Comparison of ENCODE assay signal across 10 cellular contexts in the genomic region with DNA sequence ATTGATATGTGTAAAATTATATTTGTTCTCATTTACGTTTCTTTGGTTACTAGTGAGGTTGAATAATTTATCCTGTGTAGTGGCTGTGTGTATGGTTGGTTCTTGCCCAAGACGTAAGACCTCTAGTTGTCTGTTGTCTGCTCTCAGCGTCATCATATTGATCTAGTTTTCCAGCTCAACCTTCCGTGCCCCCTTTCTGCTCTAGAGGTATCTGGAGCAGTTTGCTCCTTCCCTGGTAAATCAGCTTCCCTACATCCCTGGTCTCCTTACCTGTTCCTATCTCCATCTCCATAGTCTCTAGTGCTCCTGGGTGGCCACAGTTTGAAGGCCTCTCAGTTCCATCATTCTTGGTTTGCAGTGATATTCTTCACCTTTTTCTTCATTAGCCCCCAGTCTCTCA. TPM values are rescaled to one million over a fixed set of nuclear protein-coding genes. Genes with fewer than 3 reads are reported as not detected.
DNase-seq lines count a peak whose midpoint lies in the region; ATAC-seq and TF ChIP-seq lines count a peak whose summit lies in the region.
"Had no signal": no experiment of that assay in that cellular context is flagged by ENCODE, and none has a peak within 500 bp of the region (broad histone marks: within the 10 kb centered on the region; RNA-seq: fewer than 3 reads in every experiment).

No MANE protein-coding gene starts in this region.

- TF ChIP-seq CTCF in left ventricle myocardium inferior (IDR thresholded peaks at IDR 0.05; ENCODE audit: borderline replicate concordance) (no peak), upper lobe of right lung (IDR thresholded peaks at IDR 0.05) (no peak)

- peaks cover 5% of the 10 kb centered on the region for H3K36me3 Mint-ChIP-seq in activated CD4-positive, alpha-beta memory T cell treated with anti-CD3 and anti-CD28 coated beads for 36 hours

- H3K27me3 ChIP-seq in left ventricle myocardium inferior (ENCODE audit: low read depth) (no peaks in the 10 kb centered on the region), iPS-15b (ENCODE audit: control insufficient read depth, insufficient read depth, low read length) (no peaks in the 10 kb centered on the region), upper lobe of right lung (no peaks in the 10 kb centered on the region)
- H3K27me3 ChIP-seq: tibial artery had no signal

- POLR2A ChIA-PET in activated CD4-positive, alpha-beta memory T cell treated with anti-CD3 and anti-CD28 coated beads for 36 hours (lab: Charles Lee), result interaction anchor here (1.2 to 5.1 kb wide), 3 partner anchors 10 to 19 kb away, joined by 3 to 32 read pairs (median 4); partner anchors contain the start of genes CCT7 and PRADC1

- H3K4me3 Mint-ChIP-seq in activated CD4-positive, alpha-beta memory T cell treated with anti-CD3 and anti-CD28 coated beads for 36 hours, result peak overlapping the region; percentile 96

- CTCF ChIA-PET in activated CD4-positive, alpha-beta memory T cell treated with anti-CD3 and anti-CD28 coated beads for 36 hours (lab: Charles Lee), result interaction anchor here (0.9 to 1.6 kb wide), 4 partner anchors 18 to 75 kb away, joined by 3 to 16 read pairs (median 4); partner anchors contain the start of gene PRADC1

- H3K36me3 ChIP-seq in left ventricle myocardium inferior (peaks cover 5% of the 10 kb centered on the region), iPS-15b (ENCODE audit: control insufficient read depth, insufficient read depth, low read length) (no peaks in the 10 kb centered on the region), upper lobe of right lung (peaks cover 2% of the 10 kb centered on the region)

- H3K4me1 ChIP-seq in left ventricle myocardium inferior (peaks cover 38% of the 10 kb centered on the region), iPS-15b (ENCODE audit: control insufficient read depth, insufficient read depth, low read length) (peaks cover 8% of the 10 kb centered on the region), upper lobe of right lung (peaks cover 19% of the 10 kb centered on the region)

- DNase-seq in left ventricle myocardium inferior (no peak), Right ventricle myocardium inferior (ENCODE audit: missing footprints) (no peak), upper lobe of right lung (no peak), middle frontal gyrus (ENCODE audit: extremely low spot score, low spot score) (no peak), cerebellar cortex (ENCODE audit: low spot score) (no peak), erythroblast (lab: John Stamatoyannopoulos, UW) (no peak)
- no peak for DNase-seq in activated CD4-positive, alpha-beta memory T cell treated with anti-CD3 and anti-CD28 coated beads for 36 hours
- DNase-seq: tibial artery had no signal

- H3K9me3 ChIP-seq in left ventricle myocardium inferior (replicated peaks) (no peaks in the 10 kb centered on the region), iPS-15b (ENCODE audit: control insufficient read depth, insufficient read depth, low read length) (no peaks in the 10 kb centered on the region), upper lobe of right lung (no peaks in the 10 kb centered on the region)
- H3K9me3 ChIP-seq: tibial artery had no signal

- H3K27ac ChIP-seq in left ventricle myocardium inferior (replicated peaks), result no peak overlapping the region
- no peak overlapping the region for H3K27ac ChIP-seq in upper lobe of right lung

- no peak for TF ChIP-seq POLR2A in erythroblast (IDR thresholded peaks at IDR 0.05; ENCODE audit: low read length)

- H3K4me3 ChIP-seq in left ventricle myocardium inferior, result peak overlapping the region; percentile 92
- H3K4me3 ChIP-seq in iPS-15b (ENCODE audit: low read depth, low read length), result peak overlapping the region; percentile 65
- H3K4me3 ChIP-seq in upper lobe of right lung, result peak overlapping the region; percentile 97

- H3K9me3 Mint-ChIP-seq in activated CD4-positive, alpha-beta memory T cell treated with anti-CD3 and anti-CD28 coated beads for 36 hours, result no peaks in the 10 kb centered on the region

- intact Hi-C loops in left ventricle myocardium inferior (cut with micrococcal nuclease) (no loop called here), Right ventricle myocardium inferior (cut with DNase I) (no loop called here), upper lobe of right lung (cut with DNase I) (no loop called here)
- intact Hi-C loops in activated CD4-positive, alpha-beta memory T cell treated with anti-CD3 and anti-CD28 coated beads for 36 hours (cut with micrococcal nuclease), result no loop called here

- H3K4me1 Mint-ChIP-seq in activated CD4-positive, alpha-beta memory T cell treated with anti-CD3 and anti-CD28 coated beads for 36 hours (ENCODE audit: low read depth), result peaks cover 42% of the 10 kb centered on the region

- H3K27ac Mint-ChIP-seq in activated CD4-positive, alpha-beta memory T cell treated with anti-CD3 and anti-CD28 coated beads for 36 hours, result peak overlapping the region; percentile 91

- no peaks in the 10 kb centered on the region for H3K27me3 Mint-ChIP-seq in activated CD4-positive, alpha-beta memory T cell treated with anti-CD3 and anti-CD28 coated beads for 36 hours

- ATAC-seq in Right ventricle myocardium inferior, result no peak
- ATAC-seq in upper lobe of right lung, result no peak

- H3K9ac ChIP-seq in iPS-15b (ENCODE audit: low read depth, low read length), result no peak overlapping the region

RNA-seq across cellular contexts. Expression of gene SMYD5, which starts 1.2 kb away (rescaled TPM):
- total RNA-seq in left ventricle myocardium inferior (18.2 TPM), Right ventricle myocardium inferior (16.8 TPM), upper lobe of right lung (16.8 TPM)
- 10 to 100 TPM; 40.0 to 42.0 TPM for total RNA-seq in activated CD4-positive, alpha-beta memory T cell treated with anti-CD3 and anti-CD28 coated beads for 36 hours

RNA-seq across cellular contexts. Expression of gene NOTO, which starts 12.9 kb away (rescaled TPM):
- not detected for total RNA-seq in left ventricle myocardium inferior
- total RNA-seq in Right ventricle myocardium inferior, result not detected
- not detected for total RNA-seq in activated CD4-positive, alpha-beta memory T cell treated with anti-CD3 and anti-CD28 coated beads for 36 hours
- not detected for total RNA-seq in upper lobe of right lung
- total RNA-seq: T-helper 1 cell treated with Interleukin-12 subunit alpha and Interleukin-12 subunit beta and Interleukin-4 antibody, amounts not matched to agents 30 ng/mL and 1 ng/mL, for 36 hours had no signal

RNA-seq across cellular contexts. Expression of gene PRADC1, which starts 17.8 kb away (rescaled TPM):
- 97.4 TPM for total RNA-seq in left ventricle myocardium inferior
- total RNA-seq in Right ventricle myocardium inferior, result 88.3 TPM
- 10 to 100 TPM; 12.9 to 13.6 TPM for total RNA-seq in activated CD4-positive, alpha-beta memory T cell treated with anti-CD3 and anti-CD28 coated beads for 36 hours
- 15.5 TPM for total RNA-seq in upper lobe of right lung

RNA-seq across cellular contexts. Expression of gene CCT7, which starts 18.9 kb away (rescaled TPM):
- total RNA-seq in left ventricle myocardium inferior (197 TPM), Right ventricle myocardium inferior (212 TPM), upper lobe of right lung (152 TPM)
- 100 to 1,000 TPM; 499 to 541 TPM for total RNA-seq in activated CD4-positive, alpha-beta memory T cell treated with anti-CD3 and anti-CD28 coated beads for 36 hours
